ENCODE assay signal across 17 cellular contexts in genomic region chr12:93448796-93449195, GRCh38. TPM values are rescaled to one million over a fixed set of nuclear protein-coding genes. Genes with fewer than 3 reads are reported as not detected.
DNase-seq lines count a peak whose midpoint lies in the region; ATAC-seq and TF ChIP-seq lines count a peak whose summit lies in the region.
"Had no signal": no experiment of that assay in that cellular context is flagged by ENCODE, and none has a peak within 500 bp of the region (broad histone marks: within the 10 kb centered on the region; RNA-seq: fewer than 3 reads in every experiment).

No MANE protein-coding gene starts in this region.

- peak overlapping the region; percentile 90 to 93 (median 91) for H3K27ac Mint-ChIP-seq in CD4-positive, CD25-positive, alpha-beta regulatory T cell
- H3K27ac Mint-ChIP-seq: activated CD8-positive, alpha-beta T cell treated with anti-CD3 and anti-CD28 coated beads, Interleukin-2, amount 10 ng/mL, durations not matched to agents 7 days and 5 days; GM23338 had no signal

- H3K4me1 ChIP-seq in CD4-positive, CD25-positive, alpha-beta regulatory T cell (ENCODE audit: control insufficient read depth, insufficient read depth, low read length, poor library complexity, severe bottlenecking) = peaks cover 26% of the 10 kb centered on the region
- H3K4me1 ChIP-seq in left lung = no peaks in the 10 kb centered on the region
- H3K4me1 ChIP-seq: thyroid gland had no signal

- H3K27me3 Mint-ChIP-seq in CD4-positive, CD25-positive, alpha-beta regulatory T cell = peaks cover 8% of the 10 kb centered on the region

- DNase-seq in CD4-positive, CD25-positive, alpha-beta regulatory T cell = peak in 1 of 3 donors; percentile 37
- peak; percentile 79 for DNase-seq in NCI-H2029 (lab: John Stamatoyannopoulos, UW)
- DNase-seq in left lung = no peak
- no peak for DNase-seq in H7
- no peak for DNase-seq in HUDEP-2 (lab: John Stamatoyannopoulos, UW; ENCODE audit: unreplicated experiment in 76 of 76)
- no peak for DNase-seq in NCI-H1092 treated with DMSO at 0.1 percent for 48 hours (lab: John Stamatoyannopoulos, UW)
- DNase-seq in NCI-H774 (lab: John Stamatoyannopoulos, UW) = no peak
- DNase-seq: activated CD8-positive, alpha-beta T cell treated with anti-CD3 and anti-CD28 coated beads, Interleukin-2, amount 10 ng/mL, durations not matched to agents 7 days and 5 days; activated gamma-delta T cell; brain microvascular endothelial cell; lower lobe of right lung; NCI-H2081; right cardiac atrium; stimulated activated CD4-positive, alpha-beta T cell treated with anti-CD3 and anti-CD28 coated beads, Interleukin-1b, Interleukin-23, amount 100 ng/mL, for 48 hours; thyroid gland had no signal

- TF ChIP-seq CTCF in left lung (IDR thresholded peaks at IDR 0.05) = no peak

- peaks cover 16 to 28% (median 22%) of the 10 kb centered on the region in 4 donors for H3K4me1 Mint-ChIP-seq in CD4-positive, CD25-positive, alpha-beta regulatory T cell
- H3K4me1 Mint-ChIP-seq: GM23338 had no signal

- H3K27me3 ChIP-seq in CD4-positive, CD25-positive, alpha-beta regulatory T cell (ENCODE audit: control insufficient read depth, insufficient read depth, low read length) = no peaks in the 10 kb centered on the region
- H3K27me3 ChIP-seq in left lung = no peaks in the 10 kb centered on the region
- no peaks in the 10 kb centered on the region for H3K27me3 ChIP-seq in H7 (ENCODE audit: control insufficient read depth, insufficient read depth, low read length)
- H3K27me3 ChIP-seq: brain microvascular endothelial cell, thyroid gland had no signal

- H3K4me3 ChIP-seq in CD4-positive, CD25-positive, alpha-beta regulatory T cell (ENCODE audit: low read depth, low read length) = no peak overlapping the region
- H3K4me3 ChIP-seq in left lung (no peak overlapping the region), H7 (ENCODE audit: insufficient read depth, low read depth, low read length) (no peak overlapping the region)
- H3K4me3 ChIP-seq: GM23338, lower lobe of right lung, thyroid gland had no signal

- peak overlapping the region; percentile 79 for H3K27ac ChIP-seq in CD4-positive, CD25-positive, alpha-beta regulatory T cell (ENCODE audit: insufficient read depth, low read length, poor library complexity, severe bottlenecking)
- no peak overlapping the region for H3K27ac ChIP-seq in left lung
- H3K27ac ChIP-seq: brain microvascular endothelial cell, lower lobe of right lung, thyroid gland had no signal

- intact Hi-C loops in left lung (cut with DNase I) = no loop called here

- H3K9me3 Mint-ChIP-seq in CD4-positive, CD25-positive, alpha-beta regulatory T cell = no peaks in the 10 kb centered on the region

- H3K36me3 Mint-ChIP-seq in CD4-positive, CD25-positive, alpha-beta regulatory T cell = no peaks in the 10 kb centered on the region

- peak overlapping the region; percentile 23 to 79 (median 69) for H3K4me3 Mint-ChIP-seq in CD4-positive, CD25-positive, alpha-beta regulatory T cell
- H3K4me3 Mint-ChIP-seq: activated CD8-positive, alpha-beta T cell treated with anti-CD3 and anti-CD28 coated beads, Interleukin-2, amount 10 ng/mL, durations not matched to agents 7 days and 5 days; GM23338 had no signal

- no peaks in the 10 kb centered on the region for H3K9me3 ChIP-seq in CD4-positive, CD25-positive, alpha-beta regulatory T cell (ENCODE audit: control insufficient read depth in 2 of 2, low read length in 2 of 2)
- no peaks in the 10 kb centered on the region for H3K9me3 ChIP-seq in left lung
- H3K9me3 ChIP-seq: lower lobe of right lung, thyroid gland had no signal

- ATAC-seq in CD4-positive, CD25-positive, alpha-beta regulatory T cell (ENCODE audit: low read depth in 2 of 2) = no peak
- ATAC-seq in GM19023 (IDR thresholded peaks at IDR 0.05; ENCODE audit: unreplicated experiment) (peak; percentile 14), left lung (peak; percentile 63)
- ATAC-seq: activated CD8-positive, alpha-beta T cell treated with anti-CD3 and anti-CD28 coated beads, Interleukin-2, amount 10 ng/mL, durations not matched to agents 7 days and 5 days; GM23338; right cardiac atrium had no signal

- no peaks in the 10 kb centered on the region for H3K36me3 ChIP-seq in CD4-positive, CD25-positive, alpha-beta regulatory T cell (ENCODE audit: control insufficient read depth, insufficient read depth, low read length)
- H3K36me3 ChIP-seq in left lung (no peaks in the 10 kb centered on the region), H7 (replicated peaks; ENCODE audit: control insufficient read depth, insufficient read depth, low read length) (no peaks in the 10 kb centered on the region)
- H3K36me3 ChIP-seq: brain microvascular endothelial cell, lower lobe of right lung, thyroid gland had no signal

RNA-seq across cellular contexts. Expression of gene UBE2N, which starts 7.0 kb away (rescaled TPM):
- total RNA-seq in CD4-positive, CD25-positive, alpha-beta regulatory T cell = 116 TPM
- polyA plus RNA-seq in CD4-positive, CD25-positive, alpha-beta regulatory T cell = 100 to 1,000 TPM; 195 to 314 (median 239) TPM
- total RNA-seq in left lung = 10 to 100 TPM; 82.2 to 99.0 TPM
- 324 and 342 TPM in 2 replicates for total RNA-seq in H7 (2014; rRNA removed; shearing (Covaris generic))

RNA-seq across cellular contexts. Expression of gene MRPL42, which starts 18.5 kb away (rescaled TPM):
- 43.2 TPM for total RNA-seq in CD4-positive, CD25-positive, alpha-beta regulatory T cell
- 100 to 1,000 TPM in 1 of 4 donors, 10 to 100 TPM in 3; 92.0 to 121 (median 98.0) TPM for polyA plus RNA-seq in CD4-positive, CD25-positive, alpha-beta regulatory T cell
- total RNA-seq in left lung = 10 to 100 TPM; 59.9 to 65.6 TPM
- 117 and 154 TPM in 2 replicates for total RNA-seq in H7 (2014; rRNA removed; shearing (Covaris generic))

Comparison
In these comparisons a context has a peak if more than half of its experiments do, and no peak if none do; other contexts are left out.
1. ATAC-seq: peak in GM19023 (single experiment) and left lung (single experiment); none in CD4-positive, CD25-positive, alpha-beta regulatory T cell (0 of 2).